In the genomic region with DNA sequence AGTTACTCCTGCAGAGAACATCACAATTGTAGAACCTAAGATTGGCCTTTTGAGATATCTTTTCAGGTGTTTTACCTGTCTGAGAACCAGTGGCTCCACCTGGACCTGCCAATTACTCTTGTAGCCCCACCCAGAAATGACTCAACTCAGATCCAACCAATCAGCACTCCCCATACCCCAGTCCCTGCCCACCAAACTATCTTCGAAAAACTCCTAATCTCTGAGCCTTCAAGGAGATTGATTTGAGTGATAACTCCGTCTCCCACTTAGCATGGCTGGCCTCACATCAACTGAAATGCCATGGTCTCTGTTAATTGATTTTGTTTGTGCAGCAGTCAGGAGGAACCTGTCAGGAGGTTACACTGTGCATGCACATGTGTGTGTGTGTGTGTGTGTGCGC, we compare ENCODE assay signal across 12 cellular contexts.
"Had no signal": no experiment of that assay in that cellular context is flagged by ENCODE, and none has a peak within 500 bp of the region (broad histone marks: within the 10 kb centered on the region; RNA-seq: fewer than 3 reads in every experiment).

No MANE protein-coding gene starts in this region.

- DNase-seq: activated CD4-positive, alpha-beta T cell treated with anti-CD3 and anti-CD28 coated beads, Interleukin-2, amount 50 U/mL, for 48 hours; activated effector memory CD4-positive, alpha-beta T cell treated with Interleukin-2 at 50 U/mL for 16 hours; activated naive CD4-positive, alpha-beta T cell treated with anti-CD3 and anti-CD28 coated beads, Interleukin-2, amount 50 U/mL, for 16 hours; activated T-cell treated with anti-CD3 and anti-CD28 coated beads, Interleukin-2, amount 50 U/mL, for 24 hours; erythroblast; lower lobe of right lung; stimulated activated naive CD8-positive, alpha-beta T cell treated with anti-CD3 and anti-CD28 coated beads, Interleukin-15, amount 100 ng/mL, for 72 hours had no signal

- H3K36me3 ChIP-seq: cardiac muscle cell, gastroesophageal sphincter, lower lobe of right lung, prostate gland had no signal

- ATAC-seq: gastroesophageal sphincter; lower lobe of right lung; sciatic nerve; stimulated activated naive CD8-positive, alpha-beta T cell treated with anti-CD3 and anti-CD28 coated beads, Interleukin-15, amount 100 ng/mL, for 72 hours had no signal

- H3K27ac ChIP-seq: cardiac muscle cell, gastroesophageal sphincter, lower lobe of right lung, prostate gland, VCaP had no signal

- H3K27me3 ChIP-seq: cardiac muscle cell had no signal

- H3K4me1 ChIP-seq: gastroesophageal sphincter, lower lobe of right lung, prostate gland had no signal

- H3K9me3 ChIP-seq: gastroesophageal sphincter, lower lobe of right lung, prostate gland had no signal

- H3K4me3 ChIP-seq: cardiac muscle cell, gastroesophageal sphincter, lower lobe of right lung, prostate gland had no signal
